ENCODE assay signal across 8 cellular contexts in genomic region chr2:19725392-19725791, GRCh38.
"Had no signal": no experiment of that assay in that cellular context is flagged by ENCODE, and none has a peak within 500 bp of the region (broad histone marks: within the 10 kb centered on the region; RNA-seq: fewer than 3 reads in every experiment).

No MANE protein-coding gene starts in this region.

- H3K27me3 Mint-ChIP-seq: IgD-negative memory B cell had no signal

- H3K4me3 Mint-ChIP-seq: GM23338, H9, HFFc6, IgD-negative memory B cell had no signal

- H3K4me1 Mint-ChIP-seq: GM23338, H9, IgD-negative memory B cell had no signal

- H2AFZ ChIP-seq: GM23338 had no signal

- ATAC-seq: GM23338, HepG2 had no signal

- H3K4me3 ChIP-seq: GM23338 had no signal

- H3K9me3 Mint-ChIP-seq: GM23338, H9, HFFc6, IgD-negative memory B cell had no signal

- H3K27ac Mint-ChIP-seq: GM23338, H9, HFFc6, IgD-negative memory B cell had no signal

- DNase-seq: H9, HCEC 1CT, HFFc6, KG1 had no signal

- H3K27ac ChIP-seq: HL-60 had no signal

- H3K36me3 Mint-ChIP-seq: IgD-negative memory B cell had no signal

- H3K4me2 ChIP-seq: GM23338 had no signal
